ENCODE assay signal across 1 cellular context in the genomic region with DNA sequence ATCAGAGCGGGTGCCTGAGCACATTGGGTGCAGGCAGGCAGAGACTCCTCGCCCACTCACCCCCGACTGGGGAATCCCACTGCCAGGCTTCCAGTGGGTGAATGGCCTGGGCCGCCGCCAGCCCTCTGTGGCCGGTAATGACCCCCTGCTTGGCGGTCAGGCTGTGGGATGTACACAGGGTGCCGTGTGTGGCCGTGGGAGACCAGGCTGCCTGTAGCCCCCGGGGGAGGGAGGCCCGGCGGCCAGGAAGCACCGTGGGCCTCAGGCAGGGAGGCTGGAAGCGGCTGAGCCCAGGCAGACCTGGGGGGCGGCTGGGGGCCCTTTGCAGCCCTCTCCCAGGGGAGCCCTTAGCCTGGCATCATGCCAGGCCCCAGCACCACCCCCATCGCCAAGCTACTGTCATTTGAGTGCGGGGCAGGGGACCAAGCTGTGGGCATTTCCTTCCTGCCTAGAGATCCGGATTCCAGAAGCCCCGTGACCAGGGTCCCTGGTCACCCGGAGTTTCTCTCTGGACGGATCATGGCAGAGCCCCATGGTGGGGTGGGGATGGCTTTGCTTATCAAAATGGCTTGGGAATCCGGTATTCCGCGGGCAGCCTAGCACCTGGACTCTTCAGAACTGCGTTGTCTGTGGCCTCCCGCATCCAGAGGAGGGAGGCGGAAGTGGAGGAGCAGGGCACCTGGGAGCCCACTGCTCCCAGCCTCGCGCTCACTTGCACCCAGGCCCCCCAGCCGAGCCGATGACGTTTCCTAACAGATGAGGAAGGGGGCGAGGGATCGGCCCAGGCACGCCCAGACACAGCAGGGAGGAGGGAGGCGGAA.
A peak's percentile ranks its signal among the peaks of the same experiment; 100 is the strongest.
TF ChIP-seq lines count a peak whose summit lies in the region.

No MANE protein-coding gene starts in this region.

TF ChIP-seq in HepG2, 621 proteins besides CTCF, POLR2A, EP300 and RAD21 (continues in another document):
- TF ChIP-seq ZNF142 (CRISPR knock-in tag; IDR thresholded peaks at IDR 0.05), result no peak
- peak; percentile 55; the same call in 1 of the 2 replicates for TF ChIP-seq ZNF709 (CRISPR knock-in tag; IDR thresholded peaks at IDR 0.05)
- 0 out of 2 replicates have a peak, but pooled peaks have one; percentile 57 for TF ChIP-seq NR0B2 (CRISPR knock-in tag; IDR thresholded peaks at IDR 0.05)
- TF ChIP-seq, protein P1, sequence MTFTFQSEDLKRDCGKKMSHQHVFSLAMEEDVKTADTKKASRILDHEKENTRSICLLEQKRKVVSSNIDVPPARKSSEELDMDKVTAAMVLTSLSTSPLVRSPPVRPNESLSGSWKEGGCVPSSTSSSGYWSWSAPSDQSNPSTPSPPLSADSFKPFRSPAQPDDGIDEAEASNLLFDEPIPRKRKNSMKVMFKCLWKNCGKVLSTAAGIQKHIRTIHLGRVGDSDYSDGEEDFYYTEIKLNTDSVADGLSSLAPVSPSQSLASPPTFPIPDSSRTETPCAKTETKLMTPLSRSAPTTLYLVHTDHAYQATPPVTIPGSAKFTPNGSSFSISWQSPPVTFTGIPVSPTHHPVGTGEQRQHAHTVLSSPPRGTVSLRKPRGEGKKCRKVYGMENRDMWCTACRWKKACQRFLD (CRISPR knock-in tag; IDR thresholded peaks at IDR 0.05; ENCODE audit: borderline replicate concordance), result no peak
- no peak for TF ChIP-seq ZNF556 (CRISPR knock-in tag; IDR thresholded peaks at IDR 0.05; ENCODE audit: borderline replicate concordance)
- TF ChIP-seq, protein P2, sequence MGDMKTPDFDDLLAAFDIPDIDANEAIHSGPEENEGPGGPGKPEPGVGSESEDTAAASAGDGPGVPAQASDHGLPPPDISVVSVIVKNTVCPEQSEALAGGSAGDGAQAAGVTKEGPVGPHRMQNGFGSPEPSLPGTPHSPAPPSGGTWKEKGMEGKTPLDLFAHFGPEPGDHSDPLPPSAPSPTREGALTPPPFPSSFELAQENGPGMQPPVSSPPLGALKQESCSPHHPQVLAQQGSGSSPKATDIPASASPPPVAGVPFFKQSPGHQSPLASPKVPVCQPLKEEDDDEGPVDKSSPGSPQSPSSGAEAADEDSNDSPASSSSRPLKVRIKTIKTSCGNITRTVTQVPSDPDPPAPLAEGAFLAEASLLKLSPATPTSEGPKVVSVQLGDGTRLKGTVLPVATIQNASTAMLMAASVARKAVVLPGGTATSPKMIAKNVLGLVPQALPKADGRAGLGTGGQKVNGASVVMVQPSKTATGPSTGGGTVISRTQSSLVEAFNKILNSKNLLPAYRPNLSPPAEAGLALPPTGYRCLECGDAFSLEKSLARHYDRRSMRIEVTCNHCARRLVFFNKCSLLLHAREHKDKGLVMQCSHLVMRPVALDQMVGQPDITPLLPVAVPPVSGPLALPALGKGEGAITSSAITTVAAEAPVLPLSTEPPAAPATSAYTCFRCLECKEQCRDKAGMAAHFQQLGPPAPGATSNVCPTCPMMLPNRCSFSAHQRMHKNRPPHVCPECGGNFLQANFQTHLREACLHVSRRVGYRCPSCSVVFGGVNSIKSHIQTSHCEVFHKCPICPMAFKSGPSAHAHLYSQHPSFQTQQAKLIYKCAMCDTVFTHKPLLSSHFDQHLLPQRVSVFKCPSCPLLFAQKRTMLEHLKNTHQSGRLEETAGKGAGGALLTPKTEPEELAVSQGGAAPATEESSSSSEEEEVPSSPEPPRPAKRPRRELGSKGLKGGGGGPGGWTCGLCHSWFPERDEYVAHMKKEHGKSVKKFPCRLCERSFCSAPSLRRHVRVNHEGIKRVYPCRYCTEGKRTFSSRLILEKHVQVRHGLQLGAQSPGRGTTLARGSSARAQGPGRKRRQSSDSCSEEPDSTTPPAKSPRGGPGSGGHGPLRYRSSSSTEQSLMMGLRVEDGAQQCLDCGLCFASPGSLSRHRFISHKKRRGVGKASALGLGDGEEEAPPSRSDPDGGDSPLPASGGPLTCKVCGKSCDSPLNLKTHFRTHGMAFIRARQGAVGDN (CRISPR knock-in tag; IDR thresholded peaks at IDR 0.05), result peak; percentile 78
- 0 out of 2 replicates have a peak, but pooled peaks have one; percentile 74 for TF ChIP-seq ZNF878 (CRISPR knock-in tag; IDR thresholded peaks at IDR 0.05)
- TF ChIP-seq NFE2L2 (IDR thresholded peaks at IDR 0.05; ENCODE audit: low read length), result no peak
- TF ChIP-seq RBFOX2 (IDR thresholded peaks at IDR 0.05; ENCODE audit: low read depth, low read length), result peak; percentile 74
- no peak for TF ChIP-seq NONO (IDR thresholded peaks at IDR 0.05)
- peak; percentile 37; the same call in 1 of the 2 replicates for TF ChIP-seq NONO (CRISPR knock-in tag; conservative IDR thresholded peaks at IDR 0.05)
- peak; percentile 19 for TF ChIP-seq TEAD3 (CRISPR knock-in tag; optimal IDR thresholded peaks at IDR 0.05; ENCODE audit: borderline replicate concordance)
- 0 out of 2 replicates have a peak, but pooled peaks have one; percentile 27 for TF ChIP-seq ZNF549 (CRISPR knock-in tag; IDR thresholded peaks at IDR 0.05)
- TF ChIP-seq, protein P3, sequence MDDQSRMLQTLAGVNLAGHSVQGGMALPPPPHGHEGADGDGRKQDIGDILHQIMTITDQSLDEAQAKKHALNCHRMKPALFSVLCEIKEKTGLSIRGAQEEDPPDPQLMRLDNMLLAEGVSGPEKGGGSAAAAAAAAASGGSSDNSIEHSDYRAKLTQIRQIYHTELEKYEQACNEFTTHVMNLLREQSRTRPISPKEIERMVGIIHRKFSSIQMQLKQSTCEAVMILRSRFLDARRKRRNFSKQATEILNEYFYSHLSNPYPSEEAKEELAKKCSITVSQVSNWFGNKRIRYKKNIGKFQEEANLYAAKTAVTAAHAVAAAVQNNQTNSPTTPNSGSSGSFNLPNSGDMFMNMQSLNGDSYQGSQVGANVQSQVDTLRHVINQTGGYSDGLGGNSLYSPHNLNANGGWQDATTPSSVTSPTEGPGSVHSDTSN (CRISPR knock-in tag; IDR thresholded peaks at IDR 0.05; ENCODE audit: borderline replicate concordance), result peak; percentile 58; the same call in 1 of the 2 replicates
- TF ChIP-seq ADNP (CRISPR knock-in tag; IDR thresholded peaks at IDR 0.05), result no peak
- peak; percentile 77 for TF ChIP-seq ZNF263 (CRISPR knock-in tag; IDR thresholded peaks at IDR 0.05)
- no peak for TF ChIP-seq GABPA (IDR thresholded peaks at IDR 0.05; ENCODE audit: low read depth, low read length)
- TF ChIP-seq GABPA (CRISPR knock-in tag; IDR thresholded peaks at IDR 0.05; ENCODE audit: low read depth), result peak; percentile 26; the same call in 1 of the 2 replicates
- TF ChIP-seq YEATS4 (CRISPR knock-in tag; IDR thresholded peaks at IDR 0.05; ENCODE audit: borderline replicate concordance), result 0 out of 2 replicates have a peak, but pooled peaks have one; percentile 5
- 0 out of 2 replicates have a peak, but pooled peaks have one; percentile 27 for TF ChIP-seq ZBTB4 (CRISPR knock-in tag; IDR thresholded peaks at IDR 0.05; ENCODE audit: borderline replicate concordance)
- TF ChIP-seq ZNF460 (CRISPR knock-in tag; IDR thresholded peaks at IDR 0.05; ENCODE audit: borderline replicate concordance), result no peak
- peak; percentile 70; the same call in 1 of the 2 replicates for TF ChIP-seq HNRNPL (IDR thresholded peaks at IDR 0.05; ENCODE audit: low read depth, low read length)
- TF ChIP-seq ZNF883 (CRISPR knock-in tag; IDR thresholded peaks at IDR 0.05; ENCODE audit: not compliant biosample characterization), result peak; percentile 5
- peak; percentile 49; the same call in 1 of the 2 replicates for TF ChIP-seq HOXA3 (CRISPR knock-in tag; IDR thresholded peaks at IDR 0.05)
- 0 out of 2 replicates have a peak, but pooled peaks have one; percentile 76 for TF ChIP-seq NCOA1 (CRISPR knock-in tag; IDR thresholded peaks at IDR 0.05)
- TF ChIP-seq KDM3A (CRISPR knock-in tag; IDR thresholded peaks at IDR 0.05; ENCODE audit: low read depth), result 0 out of 2 replicates have a peak, but pooled peaks have one; percentile 19
- TF ChIP-seq TEAD2 (CRISPR knock-in tag; IDR thresholded peaks at IDR 0.05), result no peak
- TF ChIP-seq TFAP4 (IDR thresholded peaks at IDR 0.05; ENCODE audit: borderline replicate concordance, low read depth), result peak; percentile 47; the same call in 1 of the 2 replicates
- TF ChIP-seq SNAPC5 (CRISPR knock-in tag; IDR thresholded peaks at IDR 0.05; ENCODE audit: borderline replicate concordance), result no peak
- TF ChIP-seq ZNF335 (CRISPR knock-in tag; IDR thresholded peaks at IDR 0.05), result no peak
- 0 out of 2 replicates have a peak, but pooled peaks have one; percentile 4 for TF ChIP-seq HDAC1 (CRISPR knock-in tag; IDR thresholded peaks at IDR 0.05)
- no peak for TF ChIP-seq ZKSCAN1 (IDR thresholded peaks at IDR 0.05; ENCODE audit: low read length)
- TF ChIP-seq DMAP1 (CRISPR knock-in tag; IDR thresholded peaks at IDR 0.05), result 0 out of 2 replicates have a peak, but pooled peaks have one; percentile 22
- TF ChIP-seq ZNF790 (CRISPR knock-in tag; IDR thresholded peaks at IDR 0.05; ENCODE audit: borderline replicate concordance), result peak; percentile 33; the same call in 1 of the 2 replicates
- peak; percentile 64 for TF ChIP-seq RBM39 (IDR thresholded peaks at IDR 0.05; ENCODE audit: low read depth, low read length, poor library complexity, severe bottlenecking)
- no peak for TF ChIP-seq ZMYM4 (CRISPR knock-in tag; IDR thresholded peaks at IDR 0.05)
